Comparison of ENCODE assay signal across 22 cellular contexts in the genomic region with DNA sequence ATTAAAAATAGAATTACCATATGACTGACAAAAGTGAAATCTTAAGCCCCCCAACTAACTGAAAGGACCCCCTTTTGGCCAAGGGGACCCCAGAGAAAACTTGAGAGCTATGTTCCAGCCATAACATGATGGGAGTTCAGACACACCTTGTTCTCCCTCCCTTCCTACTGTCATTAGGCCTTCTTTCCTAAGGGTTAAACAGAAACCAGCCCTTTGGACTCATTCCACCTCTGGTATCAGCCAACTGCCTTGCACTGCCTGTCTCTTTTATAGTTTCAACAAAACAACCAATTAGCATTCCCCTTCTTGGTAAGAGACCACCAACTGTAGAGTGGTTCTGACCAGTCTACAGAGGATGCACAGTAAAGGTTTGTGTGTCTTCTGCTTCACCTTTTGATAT.
"Had no signal": no experiment of that assay in that cellular context is flagged by ENCODE, and none has a peak within 500 bp of the region (broad histone marks: within the 10 kb centered on the region; RNA-seq: fewer than 3 reads in every experiment).

No MANE protein-coding gene starts in this region.

- H3K27ac ChIP-seq: HL-60, RWPE1 had no signal

- DNase-seq: Karpas-422; KG1; MG63; NCI-H1092; NCI-H1105 treated with DMSO at 0.1 percent for 48 hours; NCI-H1417 treated with DMSO at 0.1 percent for 48 hours; NCI-H146; NCI-H1694 treated with DMSO at 0.1 percent for 48 hours; NCI-H1930; NCI-H2081; NCI-H2107; NCI-H345; NCI-H524; NCI-H526 treated with DMSO at 0.1 percent for 48 hours; NCI-H748 treated with DMSO at 0.1 percent for 48 hours; NK-92 treated with Interleukin-12 subunit alpha and Interleukin-12 subunit beta, amount 100 ng/mL, for 24 hours; PC-3; SHP77; SK-N-SH had no signal

- H3K4me3 ChIP-seq: MG63 had no signal

- H3K9ac ChIP-seq: SK-N-SH had no signal

- ATAC-seq: Panc1, PC-3 had no signal

- H3K9me2 ChIP-seq: SK-N-SH had no signal

- H3K27me3 ChIP-seq: MG63 had no signal

- H3K4me2 ChIP-seq: SK-N-SH had no signal
